8 cellular contexts compared by ENCODE assay signal in genomic region chr3:4984511-4984864, GRCh38. TPM values are rescaled to one million over a fixed set of nuclear protein-coding genes. Genes with fewer than 3 reads are reported as not detected.
A peak's percentile ranks its signal among the peaks of the same experiment; 100 is the strongest.
DNase-seq lines count a peak whose midpoint lies in the region; ATAC-seq and TF ChIP-seq lines count a peak whose summit lies in the region.

No MANE protein-coding gene starts in this region.

- H3K9me3 ChIP-seq in SJCRH30 (replicated peaks), result no peaks in the 10 kb centered on the region

- peaks cover 77% of the 10 kb centered on the region for H3K36me3 Mint-ChIP-seq in Calu3 (ENCODE audit: insufficient read depth, unreplicated experiment)

- H3K36me3 ChIP-seq in SJCRH30 (no peaks in the 10 kb centered on the region), rectal smooth muscle tissue (ENCODE audit: control insufficient read depth, insufficient read depth, low read length) (peaks cover 20% of the 10 kb centered on the region)

- BruUV-seq in Calu3 (replicated peaks; lab: Mats Ljungman, UMichigan), result no TSS peak

- no peaks in the 10 kb centered on the region for H3K27me3 ChIP-seq in SJCRH30
- no peaks in the 10 kb centered on the region for H3K27me3 ChIP-seq in rectal smooth muscle tissue (ENCODE audit: control insufficient read depth, insufficient read depth, low read length)

- peak overlapping the region; percentile 6 for H3K9ac ChIP-seq in rectal smooth muscle tissue (ENCODE audit: low read length)

- H3K4me3 ChIP-seq in SJCRH30 (no peak overlapping the region; the same call in 1 of the 2 replicates), epithelial cell of proximal tubule (ENCODE audit: low read depth, low read length) (peak overlapping the region; percentile 81), rectal smooth muscle tissue (ENCODE audit: low read length) (peak overlapping the region; percentile 55)

- H3K4me3 Mint-ChIP-seq in Calu3 (ENCODE audit: low read depth, unreplicated experiment), result peak overlapping the region; percentile 76

- CTCF ChIA-PET in Calu3 (lab: Charles Lee), result interaction anchor here (0.7 to 1.7 kb wide), 8 partner anchors 8 to 248 kb away, joined by 3 to 10 read pairs (median 5); no protein-coding TSS in a partner anchor

- ATAC-seq in HG02852 (IDR thresholded peaks at IDR 0.05; ENCODE audit: unreplicated experiment), result no peak

- no peaks in the 10 kb centered on the region for H3K27me3 Mint-ChIP-seq in Calu3 (ENCODE audit: unreplicated experiment)

- peaks cover 34% of the 10 kb centered on the region for H3K4me1 Mint-ChIP-seq in Calu3 (ENCODE audit: low read depth, unreplicated experiment)

- peak overlapping the region; percentile 96 for H3K27ac Mint-ChIP-seq in Calu3 (ENCODE audit: unreplicated experiment)

- H3K9me3 Mint-ChIP-seq in Calu3 (ENCODE audit: low read depth, unreplicated experiment), result no peaks in the 10 kb centered on the region

- intact Hi-C loops in Calu3 (cut with micrococcal nuclease; ENCODE audit: unreplicated experiment), result no loop called here

- H3K27ac ChIP-seq in SJCRH30, result peak overlapping the region; percentile 63
- H3K27ac ChIP-seq in rectal smooth muscle tissue (ENCODE audit: low read depth, low read length), result peak overlapping the region; percentile 81

- peaks cover 35% of the 10 kb centered on the region for H3K4me1 ChIP-seq in SJCRH30
- peaks cover 19% of the 10 kb centered on the region for H3K4me1 ChIP-seq in rectal smooth muscle tissue (ENCODE audit: control insufficient read depth, insufficient read depth, low read length)

- DNase-seq in Calu3, result no peak
- no peak for DNase-seq in SJCRH30
- no peak for DNase-seq in epithelial cell of proximal tubule (ENCODE audit: low read depth)
- DNase-seq in NCI-H2081 (lab: John Stamatoyannopoulos, UW), result no peak
- no peak for DNase-seq in NCI-H1417 treated with DMSO at 0.1 percent for 48 hours (lab: John Stamatoyannopoulos, UW)
- DNase-seq in stimulated activated CD8-positive, alpha-beta memory T cell treated with anti-CD3 and anti-CD28 coated beads, Interleukin-4, amount 100 ng/mL, for 48 hours, result no peak

- TF ChIP-seq CTCF in Calu3 (IDR thresholded peaks at IDR 0.05; ENCODE audit: unreplicated experiment) (no peak), epithelial cell of proximal tubule (conservative IDR thresholded peaks at IDR 0.05; ENCODE audit: low read depth, low read length) (no peak)

RNA-seq across cellular contexts. Expression of gene BHLHE40, which starts 5.3 kb away (rescaled TPM):
- 62.2 and 71.9 TPM in 2 replicates for total RNA-seq in Calu3 (2022)
- total RNA-seq in SJCRH30 (2014; rRNA removed; shearing (Covaris generic)), result 6.3 and 10.8 TPM in 2 replicates
- 47.2 and 96.3 TPM in 2 replicates for total RNA-seq in epithelial cell of proximal tubule
